In the genomic region with DNA sequence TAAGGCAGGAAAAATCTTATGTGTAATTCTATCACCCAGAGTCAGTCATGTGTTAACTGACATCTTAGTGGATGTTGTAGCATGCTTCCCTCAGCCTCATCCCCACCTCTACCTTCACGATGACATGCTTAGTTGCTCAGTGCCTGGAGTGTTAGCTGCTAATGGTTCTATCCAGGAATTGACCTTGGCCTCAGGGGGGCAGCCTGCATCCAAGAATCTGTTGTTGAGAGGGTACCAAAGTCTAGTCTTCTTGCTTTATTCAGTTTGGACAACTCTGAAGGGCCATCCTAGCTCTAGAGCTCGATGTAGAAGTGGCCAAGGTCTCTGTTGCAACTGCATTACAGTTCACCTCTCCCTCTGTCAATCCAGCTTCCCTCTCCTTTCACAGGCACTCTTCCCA, we compare ENCODE assay signal across 8 cellular contexts.
DNase-seq lines count a peak whose midpoint lies in the region; ATAC-seq, FAIRE-seq and TF ChIP-seq lines count a peak whose summit lies in the region.

No MANE protein-coding gene starts in this region.

- no peak overlapping the region for H2BK12ac ChIP-seq in H1 (ENCODE audit: low read depth, low read length)

- no peak for TF ChIP-seq EP300 in H1 (IDR thresholded peaks at IDR 0.05; ENCODE audit: borderline replicate concordance in 1 of 2, low read depth in 2 of 2, low read length in 2 of 2)

- H3K27me3 ChIP-seq in H1 (replicated peaks in 1 of 4; ENCODE audit: control insufficient read depth in 3 of 4, extremely low read depth in 1 of 4, insufficient read depth in 3 of 4, low read length in 3 of 4): no peaks in the 10 kb centered on the region

- H4K5ac ChIP-seq in H1 (ENCODE audit: insufficient read length, low read depth, low read length): no peak overlapping the region

- FAIRE-seq in H1 (lab: Jason Lieb, UNC): peak; percentile 42

- no peaks in the 10 kb centered on the region for H3K36me3 ChIP-seq in H1 (ENCODE audit: control insufficient read depth in 2 of 4, insufficient read depth in 4 of 4, low read length in 3 of 4)

- peak; percentile 46 to 79 (median 70) for TF ChIP-seq CTCF in H1 (IDR thresholded peaks at IDR 0.05; ENCODE audit: control extremely low read depth in 1 of 3, insufficient read depth in 1 of 3, low read depth in 1 of 3, low read length in 3 of 3)

- H2BK20ac ChIP-seq in H1 (ENCODE audit: low read length): no peak overlapping the region

- no peak overlapping the region for H2BK5ac ChIP-seq in H1 (ENCODE audit: low read depth, low read length)

- H3K79me2 ChIP-seq in H1 (ENCODE audit: control insufficient read depth in 1 of 2, insufficient read depth in 2 of 2, low read length in 2 of 2): no peaks in the 10 kb centered on the region

- no peak overlapping the region for H2AK5ac ChIP-seq in H1 (ENCODE audit: low read depth, low read length)

- no peak overlapping the region for H3K14ac ChIP-seq in H1 (ENCODE audit: insufficient read length)

- no peak overlapping the region for H3K9ac ChIP-seq in H1 (replicated peaks in 1 of 4; ENCODE audit: extremely low read depth in 1 of 4, low read depth in 3 of 4, low read length in 3 of 4)

- DNase-seq in NCI-H2171 treated with DMSO at 0.1 percent for 48 hours (lab: John Stamatoyannopoulos, UW) (peak; percentile 32), NCI-H2171 (lab: John Stamatoyannopoulos, UW) (no peak), NCI-H82 (lab: John Stamatoyannopoulos, UW) (peak; percentile 41), H1 (ENCODE audit: low read depth in 1 of 2, low spot score in 2 of 2) (peak; percentile 10 to 63), mucosa of gallbladder (ENCODE audit: low spot score) (peak; percentile 16)
- DNase-seq in activated effector memory CD4-positive, alpha-beta T cell treated with anti-CD3 and anti-CD28 coated beads, Interleukin-2, amount 50 U/mL, for 16 hours: no peak

- H3K79me1 ChIP-seq in H1 (ENCODE audit: low read depth, low read length): no peaks in the 10 kb centered on the region

- no peaks in the 10 kb centered on the region for H3K9me3 ChIP-seq in H1 (ENCODE audit: insufficient read depth in 2 of 2, low read depth in 1 of 2, low read length in 1 of 2)

- no peak overlapping the region for H3K56ac ChIP-seq in H1 (replicated peaks; ENCODE audit: insufficient read length, low read depth, low read length)

- H3K4ac ChIP-seq in H1 (replicated peaks; ENCODE audit: insufficient read length, low read depth, low read length): no peak overlapping the region

- H2BK120ac ChIP-seq in H1 (replicated peaks; ENCODE audit: low read depth, low read length): no peak overlapping the region

- no peaks in the 10 kb centered on the region for H4K20me1 ChIP-seq in H1 (replicated peaks in 1 of 2; ENCODE audit: control insufficient read depth in 1 of 2, insufficient read depth in 2 of 2, low read length in 2 of 2)

- no peak overlapping the region for H2AFZ ChIP-seq in H1 (ENCODE audit: low read length)

- H3K27ac ChIP-seq in H1 (ENCODE audit: low read depth, low read length): no peak overlapping the region

- H4K8ac ChIP-seq in H1 (ENCODE audit: extremely low read depth, insufficient read depth, low read length): no peak overlapping the region

- peak; percentile 87 to 94 for TF ChIP-seq RAD21 in H1 (IDR thresholded peaks at IDR 0.05 in 1 of 2, conservative IDR thresholded peaks at IDR 0.05 in 1 of 2; ENCODE audit: low read depth in 2 of 2, low read length in 2 of 2)

- no peak for TF ChIP-seq POLR2A in H1 (IDR thresholded peaks at IDR 0.05; ENCODE audit: control extremely low read depth in 1 of 2, low read depth in 2 of 2, low read length in 2 of 2)

- ATAC-seq in GM18873 (IDR thresholded peaks at IDR 0.05; ENCODE audit: low FRiP score, unreplicated experiment) (no peak), GM18861 (IDR thresholded peaks at IDR 0.05; ENCODE audit: unreplicated experiment) (no peak)

- POLR2A ChIA-PET in H1 (lab: Charles Lee; ENCODE audit: partially characterized antibody): no interaction called here

- no peaks in the 10 kb centered on the region for H3K23me2 ChIP-seq in H1 (ENCODE audit: low read depth, low read length)

- H3K23ac ChIP-seq in H1 (ENCODE audit: insufficient read length): no peak overlapping the region

- no peak overlapping the region for H3K4me2 ChIP-seq in H1 (ENCODE audit: insufficient read depth in 1 of 2, low read depth in 2 of 2, low read length in 2 of 2)

- no peak overlapping the region for H3K4me3 ChIP-seq in H1 (ENCODE audit: extremely low read depth in 1 of 4, insufficient read depth in 2 of 4, low read depth in 3 of 4, low read length in 4 of 4)

- no peak overlapping the region for H4K91ac ChIP-seq in H1 (replicated peaks; ENCODE audit: insufficient read length, low read length)

- WGBS in H1 (ENCODE audit: extremely low coverage in 1 of 2, insufficient coverage in 1 of 2, insufficient read length in 1 of 2, insufficient replicate concordance in 2 of 2, low coverage in 1 of 2, low lambda C conversion rate in 2 of 2, missing lambda C conversion rate in 1 of 2), 2 experiments: 77% methylated on average over 2 of the region's 2 CpGs; no CpG with 5 or more reads in 1 of the 2 experiments

- H3K18ac ChIP-seq in H1 (ENCODE audit: extremely low read depth, low read length): no peak overlapping the region

- CTCF ChIA-PET in H1 (lab: Charles Lee; ENCODE audit: partially characterized antibody): interaction anchor here (0.5 to 3.8 kb wide), 25 partner anchors 9 to 1425 kb away, joined by 3 to 33 read pairs (median 4); no protein-coding TSS in a partner anchor

- no peaks in the 10 kb centered on the region for H3K4me1 ChIP-seq in H1 (replicated peaks in 1 of 4; ENCODE audit: control insufficient read depth in 3 of 4, insufficient read depth in 4 of 4, low read length in 3 of 4)

- no peak overlapping the region for H2BK15ac ChIP-seq in H1 (ENCODE audit: low read length)

TF ChIP-seq in H1, 55 proteins besides CTCF, POLR2A, EP300 and RAD21:
- no peak for TF ChIP-seq SIN3A (conservative IDR thresholded peaks at IDR 0.05 in 1 of 2, IDR thresholded peaks at IDR 0.05 in 1 of 2; ENCODE audit: low read depth in 1 of 2, low read length in 2 of 2)
- no peak for TF ChIP-seq CTBP2 (IDR thresholded peaks at IDR 0.05; ENCODE audit: borderline replicate concordance, insufficient read depth, insufficient read length, low read length)
- no peak for TF ChIP-seq SRF (IDR thresholded peaks at IDR 0.05; ENCODE audit: low read depth, low read length)
- no peak for TF ChIP-seq TAF7 (optimal IDR thresholded peaks at IDR 0.05; ENCODE audit: borderline replicate concordance, low read depth, low read length)
- TF ChIP-seq FOSL1 (IDR thresholded peaks at IDR 0.05; ENCODE audit: insufficient read depth, low read depth, low read length): no peak
- no peak for TF ChIP-seq ZNF274 (IDR thresholded peaks at IDR 0.05; ENCODE audit: borderline replicate concordance, extremely low read depth, low read length)
- TF ChIP-seq KDM1A (IDR thresholded peaks at IDR 0.05; ENCODE audit: borderline replicate concordance, low read length): no peak
- no peak for TF ChIP-seq CHD1 (IDR thresholded peaks at IDR 0.05; ENCODE audit: low read depth, low read length)
- TF ChIP-seq MAFK (IDR thresholded peaks at IDR 0.05; ENCODE audit: low read depth, low read length): no peak
- no peak for TF ChIP-seq BRCA1 (IDR thresholded peaks at IDR 0.05; ENCODE audit: low read depth, low read length)
- TF ChIP-seq HDAC6 (IDR thresholded peaks at IDR 0.05; ENCODE audit: low read depth, low read length): no peak
- no peak for TF ChIP-seq EZH2 (IDR thresholded peaks at IDR 0.05; ENCODE audit: low read depth, low read length, severe bottlenecking)

Comparison
In these comparisons a context has a peak if more than half of its experiments do, and no peak if none do; other contexts are left out.
1. DNase-seq: peak in NCI-H2171 treated with DMSO at 0.1 percent for 48 hours (single experiment), NCI-H82 (single experiment), H1 (2 of 2) and mucosa of gallbladder (single experiment); none in NCI-H2171 (single experiment) and activated effector memory CD4-positive, alpha-beta T cell treated with anti-CD3 and anti-CD28 coated beads, Interleukin-2, amount 50 U/mL, for 16 hours (single experiment).